In the genomic region with DNA sequence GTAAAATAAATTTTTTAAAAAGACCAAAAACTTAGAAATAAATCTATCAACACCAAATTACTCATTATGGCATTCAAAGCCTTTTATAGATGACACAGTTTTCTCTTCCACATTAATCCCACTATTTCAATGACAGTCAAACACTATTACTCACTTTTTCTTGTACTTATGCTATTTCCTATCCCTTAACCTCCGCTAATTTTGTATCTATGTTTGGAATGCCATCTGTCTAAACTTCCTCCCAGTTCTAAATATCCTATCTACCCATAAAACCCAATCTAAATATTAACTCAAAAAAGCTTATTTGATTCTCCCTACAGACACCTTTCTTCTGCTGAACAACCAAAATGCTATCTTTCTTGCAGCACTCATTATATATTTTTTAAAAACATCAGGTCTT, we compare ENCODE assay signal across 16 cellular contexts.
DNase-seq lines count a peak whose midpoint lies in the region; ATAC-seq and TF ChIP-seq lines count a peak whose summit lies in the region.
"Had no signal": no experiment of that assay in that cellular context is flagged by ENCODE, and none has a peak within 500 bp of the region (broad histone marks: within the 10 kb centered on the region; RNA-seq: fewer than 3 reads in every experiment).

No MANE protein-coding gene starts in this region.

- H3K36me3 ChIP-seq in CD8-positive, alpha-beta T cell (ENCODE audit: insufficient read depth, low read length): no peaks in the 10 kb centered on the region

- H3K9me3 ChIP-seq in CD8-positive, alpha-beta T cell (ENCODE audit: low read length): no peaks in the 10 kb centered on the region

- CTCF ChIA-PET in CD8-positive, alpha-beta T cell (lab: Charles Lee): no interaction called here

- DNase-seq in AG10803 (ENCODE audit: low read depth) (peak; percentile 22), GM04504 (ENCODE audit: low read depth) (peak; percentile 16), fibroblast of mammary gland (ENCODE audit: low read depth) (peak; percentile 3), superior temporal gyrus (ENCODE audit: extremely low spot score) (peak; percentile 50), SHP77 (lab: John Stamatoyannopoulos, UW) (no peak)
- no peak for DNase-seq in CD8-positive, alpha-beta T cell
- DNase-seq in activated CD4-positive, alpha-beta T cell treated with anti-CD3 and anti-CD28 coated beads for 1 hour: no peak
- DNase-seq: AML-193; CD4-positive, alpha-beta T cell; DMS153; DMS79; GF-D8; GOT3; H7 had no signal

- no peak for ATAC-seq in CD8-positive, alpha-beta T cell

- no peaks in the 10 kb centered on the region for H3K4me1 ChIP-seq in CD8-positive, alpha-beta T cell (ENCODE audit: insufficient read depth, low read length)

- TF ChIP-seq CTCF in AG10803 (conservative IDR thresholded peaks at IDR 0.05; ENCODE audit: low read length) (no peak), fibroblast of mammary gland (conservative IDR thresholded peaks at IDR 0.05; ENCODE audit: control insufficient read depth, insufficient read depth, low read depth, low read length) (no peak)
- TF ChIP-seq CTCF in CD8-positive, alpha-beta T cell (IDR thresholded peaks at IDR 0.05): no peak

- no peaks in the 10 kb centered on the region for H3K9me3 Mint-ChIP-seq in CD8-positive, alpha-beta T cell
- H3K9me3 Mint-ChIP-seq: CD4-positive, alpha-beta T cell had no signal

- H3K4me1 Mint-ChIP-seq in CD8-positive, alpha-beta T cell (ENCODE audit: low read depth): no peaks in the 10 kb centered on the region

- intact Hi-C loops in CD8-positive, alpha-beta T cell (cut with DNase I, micrococcal nuclease): no loop called here

- peaks cover 8% of the 10 kb centered on the region for H3K27me3 Mint-ChIP-seq in CD8-positive, alpha-beta T cell (ENCODE audit: low read depth)

- H3K36me3 Mint-ChIP-seq in CD8-positive, alpha-beta T cell: no peaks in the 10 kb centered on the region

- H3K4me3 Mint-ChIP-seq in CD8-positive, alpha-beta T cell: no peak overlapping the region
- H3K4me3 Mint-ChIP-seq: CD4-positive, alpha-beta T cell had no signal

- POLR2A ChIA-PET in CD8-positive, alpha-beta T cell (lab: Charles Lee): no interaction called here

- H3K27ac ChIP-seq in CD8-positive, alpha-beta T cell (ENCODE audit: low read depth, low read length): no peak overlapping the region
- H3K27ac ChIP-seq: C4-2B, KMS-11 had no signal

- H3K27me3 ChIP-seq in CD8-positive, alpha-beta T cell (ENCODE audit: insufficient read depth, low read length): no peaks in the 10 kb centered on the region

- no peak overlapping the region for H3K4me3 ChIP-seq in AG10803 (ENCODE audit: low read length)
- no peak overlapping the region for H3K4me3 ChIP-seq in fibroblast of mammary gland (ENCODE audit: control insufficient read depth, low read depth, low read length)
- no peak overlapping the region for H3K4me3 ChIP-seq in CD8-positive, alpha-beta T cell (ENCODE audit: low read depth, low read length)

- H3K27ac Mint-ChIP-seq in CD8-positive, alpha-beta T cell: no peak overlapping the region
- H3K27ac Mint-ChIP-seq: CD4-positive, alpha-beta T cell had no signal

Comparison
In these comparisons a context has a peak if more than half of its experiments do, and no peak if none do; other contexts are left out.
1. DNase-seq: peak in AG10803 (single experiment), GM04504 (single experiment), fibroblast of mammary gland (single experiment) and superior temporal gyrus (single experiment); none in SHP77 (0 of 2), CD8-positive, alpha-beta T cell (0 of 7) and activated CD4-positive, alpha-beta T cell treated with anti-CD3 and anti-CD28 coated beads for 1 hour (single experiment).